21 cellular contexts compared by ENCODE assay signal in genomic region chr3:29655016-29655415, GRCh38.
"Had no signal": no experiment of that assay in that cellular context is flagged by ENCODE, and none has a peak within 500 bp of the region (broad histone marks: within the 10 kb centered on the region; RNA-seq: fewer than 3 reads in every experiment).

No MANE protein-coding gene starts in this region.

- H3K27me3 Mint-ChIP-seq: activated CD4-positive, alpha-beta memory T cell treated with anti-CD3 and anti-CD28 coated beads for 36 hours; T-helper 17 cell had no signal

- H3K27ac ChIP-seq: body of pancreas, cardiac muscle cell, heart right ventricle, lower lobe of right lung, sigmoid colon, spleen, upper lobe of left lung had no signal

- H3K4me1 Mint-ChIP-seq: T-helper 17 cell had no signal

- H3K27me3 ChIP-seq: body of pancreas, cardiac muscle cell, heart right ventricle, sigmoid colon, spleen, upper lobe of left lung had no signal

- H3K9me3 ChIP-seq: body of pancreas, heart right ventricle, lower lobe of right lung, sigmoid colon, upper lobe of left lung had no signal

- H3K36me3 ChIP-seq: cardiac muscle cell, heart right ventricle, lower lobe of right lung, sigmoid colon, spleen, upper lobe of left lung had no signal

- DNase-seq: activated CD4-positive, alpha-beta memory T cell treated with anti-CD3 and anti-CD28 coated beads for 36 hours; activated CD4-positive, alpha-beta T cell treated with anti-CD3 and anti-CD28 coated beads for 48 hours; activated naive CD4-positive, alpha-beta T cell treated with anti-CD3 and anti-CD28 coated beads for 36 hours; activated naive CD8-positive, alpha-beta T cell treated with anti-CD3 and anti-CD28 coated beads, Interleukin-2, amount 10 ng/mL, durations not matched to agents 7 days and 5 days; activated T-cell treated with anti-CD3 and anti-CD28 coated beads, Interleukin-2, amount 50 U/mL, for 48 hours; amygdala; body of pancreas; effector CD4-positive, alpha-beta T cell; heart right ventricle; kidney; naive B cell; retina; sigmoid colon; spleen; stimulated activated CD4-positive, alpha-beta T cell treated with anti-CD3 and anti-CD28 coated beads, Interleukin-4, amount 100 ng/mL, for 24 hours; stimulated activated naive CD8-positive, alpha-beta T cell treated with anti-CD3 and anti-CD28 coated beads, Interleukin-15, Interleukin-2, amounts not matched to agents 100 U/mL and 50 U/mL, for 24 hours; SW 1271; T-helper 17 cell had no signal

- H3K4me1 ChIP-seq: body of pancreas had no signal

- H3K36me3 Mint-ChIP-seq: activated CD4-positive, alpha-beta memory T cell treated with anti-CD3 and anti-CD28 coated beads for 36 hours; activated naive CD8-positive, alpha-beta T cell treated with anti-CD3 and anti-CD28 coated beads, Interleukin-2, amount 10 ng/mL, durations not matched to agents 7 days and 5 days; naive B cell had no signal

- H3K4me3 Mint-ChIP-seq: activated CD4-positive, alpha-beta memory T cell treated with anti-CD3 and anti-CD28 coated beads for 36 hours; activated naive CD4-positive, alpha-beta T cell treated with anti-CD3 and anti-CD28 coated beads for 36 hours; activated naive CD8-positive, alpha-beta T cell treated with anti-CD3 and anti-CD28 coated beads, Interleukin-2, amount 10 ng/mL, durations not matched to agents 7 days and 5 days; naive B cell; T-helper 17 cell had no signal

- H3K27ac Mint-ChIP-seq: activated CD4-positive, alpha-beta memory T cell treated with anti-CD3 and anti-CD28 coated beads for 36 hours; activated naive CD4-positive, alpha-beta T cell treated with anti-CD3 and anti-CD28 coated beads for 36 hours; activated naive CD8-positive, alpha-beta T cell treated with anti-CD3 and anti-CD28 coated beads, Interleukin-2, amount 10 ng/mL, durations not matched to agents 7 days and 5 days; naive B cell; T-helper 17 cell had no signal

- ATAC-seq: body of pancreas; heart right ventricle; stimulated activated naive CD8-positive, alpha-beta T cell treated with anti-CD3 and anti-CD28 coated beads, Interleukin-15, Interleukin-2, amounts not matched to agents 100 U/mL and 50 U/mL, for 24 hours; T-helper 17 cell had no signal

- H3K9me3 Mint-ChIP-seq: activated naive CD4-positive, alpha-beta T cell treated with anti-CD3 and anti-CD28 coated beads for 36 hours; activated naive CD8-positive, alpha-beta T cell treated with anti-CD3 and anti-CD28 coated beads, Interleukin-2, amount 10 ng/mL, durations not matched to agents 7 days and 5 days had no signal

- H3K4me3 ChIP-seq: body of pancreas, cardiac muscle cell, heart right ventricle, lower lobe of right lung, sigmoid colon, spleen, upper lobe of left lung had no signal
